ENCODE assay signal across 20 cellular contexts in the genomic region with DNA sequence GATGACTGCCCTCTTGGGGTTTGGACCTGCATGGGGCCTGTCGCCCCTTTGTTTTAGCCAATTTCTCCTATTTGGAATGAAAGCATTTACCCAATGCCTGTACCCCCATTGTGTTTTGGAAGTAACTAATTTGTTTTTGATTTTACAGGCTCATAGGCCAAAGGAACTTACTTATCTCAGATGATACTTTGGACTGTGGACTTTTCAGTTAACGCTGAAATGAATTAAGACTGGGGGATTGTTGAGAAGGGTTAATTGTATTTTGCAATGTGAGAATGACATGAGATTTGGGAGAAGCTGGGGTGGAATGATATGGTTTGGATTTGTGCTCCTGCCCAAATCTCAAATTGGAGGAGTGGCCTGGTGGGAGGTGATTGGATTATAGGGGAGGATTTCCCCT.
DNase-seq lines count a peak whose midpoint lies in the region; ATAC-seq, FAIRE-seq and TF ChIP-seq lines count a peak whose summit lies in the region.
"Had no signal": no experiment of that assay in that cellular context is flagged by ENCODE, and none has a peak within 500 bp of the region (broad histone marks: within the 10 kb centered on the region; RNA-seq: fewer than 3 reads in every experiment).

No MANE protein-coding gene starts in this region.

- no peaks in the 10 kb centered on the region for H3K9me3 ChIP-seq in small intestine (ENCODE audit: control insufficient read depth, low read depth)

- H3K27ac ChIP-seq in VCaP: peak overlapping the region; percentile 50; the same call in 1 of the 2 replicates
- H3K27ac ChIP-seq in cingulate gyrus (ENCODE audit: low read depth, low read length): peak overlapping the region; percentile 97
- H3K27ac ChIP-seq in small intestine (ENCODE audit: low read depth in 1 of 2, low read length in 1 of 2): no peak overlapping the region
- H3K27ac ChIP-seq: BLaER1 treated with 17β-estradiol and CSF1 and Interleukin-3, amounts not matched to agents 10 nM and 100 nM had no signal

- 61 to 81% (median 71%) methylated on average over 2 of the region's 2 CpGs for WGBS in small intestine, 3 donors

- TF ChIP-seq CTCF in VCaP (conservative IDR thresholded peaks at IDR 0.05): no peak
- no peak for TF ChIP-seq CTCF in Calu3 (IDR thresholded peaks at IDR 0.05; ENCODE audit: unreplicated experiment)

- peaks cover 4% of the 10 kb centered on the region in 2 donors for H3K4me1 ChIP-seq in small intestine (ENCODE audit: control insufficient read depth in 2 of 2, insufficient read depth in 1 of 2, low read depth in 1 of 2, low read length in 1 of 2)

- H3K4me1 Mint-ChIP-seq in Calu3 (ENCODE audit: low read depth, unreplicated experiment): no peaks in the 10 kb centered on the region
- H3K4me1 Mint-ChIP-seq: B cell, IgD-negative memory B cell had no signal

- no peak overlapping the region for H3K4me3 Mint-ChIP-seq in Calu3 (ENCODE audit: low read depth, unreplicated experiment)
- H3K4me3 Mint-ChIP-seq: B cell; CD8-positive, alpha-beta T cell; GM23338 had no signal

- no peaks in the 10 kb centered on the region for H3K36me3 ChIP-seq in small intestine (ENCODE audit: control insufficient read depth in 2 of 2, insufficient read depth in 2 of 2, low read length in 2 of 2)

- peaks cover 41% of the 10 kb centered on the region for H3K27me3 Mint-ChIP-seq in Calu3 (ENCODE audit: unreplicated experiment)
- H3K27me3 Mint-ChIP-seq: B cell had no signal

- BruUV-seq in Calu3 (replicated peaks; lab: Mats Ljungman, UMichigan): no TSS peak

- no peak overlapping the region for H3K4me3 ChIP-seq in small intestine (ENCODE audit: low read depth in 1 of 2, low read length in 2 of 2)
- H3K4me3 ChIP-seq: GM12878, GM23338 had no signal

- no peaks in the 10 kb centered on the region for H3K27me3 ChIP-seq in small intestine (ENCODE audit: control insufficient read depth in 2 of 2, insufficient read depth in 2 of 2, low read length in 2 of 2)
- H3K27me3 ChIP-seq: BLaER1 treated with 17β-estradiol and CSF1 and Interleukin-3, amounts not matched to agents 10 nM and 100 nM had no signal

- peaks cover 6% of the 10 kb centered on the region for H3K9me3 Mint-ChIP-seq in Calu3 (ENCODE audit: low read depth, unreplicated experiment)

- H3K36me3 Mint-ChIP-seq in Calu3 (ENCODE audit: insufficient read depth, unreplicated experiment): no peaks in the 10 kb centered on the region
- H3K36me3 Mint-ChIP-seq: CD8-positive, alpha-beta T cell; IgD-negative memory B cell had no signal

- no peak overlapping the region for H3K27ac Mint-ChIP-seq in Calu3 (ENCODE audit: unreplicated experiment)
- H3K27ac Mint-ChIP-seq: B cell; CD8-positive, alpha-beta T cell; GM23338; IgD-negative memory B cell had no signal

- intact Hi-C loops in Calu3 (cut with micrococcal nuclease; ENCODE audit: unreplicated experiment): no loop called here

- CTCF ChIA-PET in Calu3 (lab: Charles Lee): interaction anchor here (0.7 kb wide), 1 partner anchor 1011 kb away, joined by 5 read pairs; no protein-coding TSS in a partner anchor

- FAIRE-seq in small intestine (lab: Jason Lieb, UNC) (no peak), GM12891 (lab: Jason Lieb, UNC) (no peak)
- FAIRE-seq: GM12878, GM19239, H54, HTR-8/SVneo had no signal

- no peak for TF ChIP-seq POLR2A in GM12891 (IDR thresholded peaks at IDR 0.05; ENCODE audit: low read depth, low read length)

- DNase-seq in small intestine: peak; percentile 44
- DNase-seq in Calu3: no peak
- no peak for DNase-seq in GM12891 (ENCODE audit: insufficient read length, low spot score)
- DNase-seq: CD8-positive, alpha-beta T cell; DMS 273 treated with DMSO at 0.1 percent for 48 hours; DMS53; DND-41; EL; HCEC 1CT had no signal

- ATAC-seq in HG02884 (IDR thresholded peaks at IDR 0.05; ENCODE audit: unreplicated experiment): no peak
- ATAC-seq: CD8-positive, alpha-beta T cell; GM12878; GM23338 had no signal

TF ChIP-seq in GM12891, 5 proteins besides CTCF, POLR2A, EP300 and RAD21:
- TF ChIP-seq SPI1 (IDR thresholded peaks at IDR 0.05; ENCODE audit: low read depth, low read length): no peak
- no peak for TF ChIP-seq TAF1 (IDR thresholded peaks at IDR 0.05; ENCODE audit: low read depth, low read length)
- no peak for TF ChIP-seq PAX5 (IDR thresholded peaks at IDR 0.05; ENCODE audit: insufficient read depth, low read length, severe bottlenecking)
- no peak for TF ChIP-seq POLR2AphosphoS5 (IDR thresholded peaks at IDR 0.05; ENCODE audit: low read depth, low read length)
- TF ChIP-seq POU2F2 (IDR thresholded peaks at IDR 0.05; ENCODE audit: low read depth, low read length): no peak

Comparison
In these comparisons a context has a peak if more than half of its experiments do, and no peak if none do; other contexts are left out.
1. H3K27ac ChIP-seq: peak in VCaP (single experiment) and cingulate gyrus (single experiment); none in small intestine (0 of 2).